ENCODE assay signal across 1 cellular context in genomic region chr11:12234216-12234615, GRCh38.
TF ChIP-seq lines count a peak whose summit lies in the region.

No MANE protein-coding gene starts in this region.

TF ChIP-seq in IMR-90, 13 proteins besides CTCF, POLR2A, EP300 and RAD21 (continued from another document):
- no peak for TF ChIP-seq CHD1 (IDR thresholded peaks at IDR 0.05; ENCODE audit: low read depth, low read length)
- no peak for TF ChIP-seq FOS (IDR thresholded peaks at IDR 0.05; ENCODE audit: low read depth, low read length)
- TF ChIP-seq MAFK (IDR thresholded peaks at IDR 0.05; ENCODE audit: low read depth, low read length), result no peak
- no peak for TF ChIP-seq NFE2L2 (IDR thresholded peaks at IDR 0.05; ENCODE audit: low read depth, low read length)
- no peak for TF ChIP-seq BHLHE40 (IDR thresholded peaks at IDR 0.05; ENCODE audit: low read depth, low read length)
- no peak for TF ChIP-seq ELK1 (IDR thresholded peaks at IDR 0.05; ENCODE audit: borderline replicate concordance, low read depth, low read length)
- no peak for TF ChIP-seq SMC3 (IDR thresholded peaks at IDR 0.05; ENCODE audit: low read depth, low read length)
